16 cellular contexts compared by ENCODE assay signal in genomic region chr15:101710806-101711205, GRCh38. TPM values are rescaled to one million over a fixed set of nuclear protein-coding genes. Genes with fewer than 3 reads are reported as not detected.
DNase-seq lines count a peak whose midpoint lies in the region; ATAC-seq and TF ChIP-seq lines count a peak whose summit lies in the region.
"Had no signal": no experiment of that assay in that cellular context is flagged by ENCODE, and none has a peak within 500 bp of the region (broad histone marks: within the 10 kb centered on the region; RNA-seq: fewer than 3 reads in every experiment).

No MANE protein-coding gene starts in this region.

- peaks cover 34 to 95% (median 90%) of the 10 kb centered on the region in 4 donors for H3K36me3 ChIP-seq in stomach

- H3K4me3 ChIP-seq in epithelial cell of esophagus (ENCODE audit: low read length) (no peak overlapping the region), stomach (no peak overlapping the region)
- H3K4me3 ChIP-seq: body of pancreas, sigmoid colon had no signal

- H3K27me3 Mint-ChIP-seq in mesothelial cell of epicardium (ENCODE audit: low read depth): no peaks in the 10 kb centered on the region

- peaks cover 50% of the 10 kb centered on the region for H3K36me3 Mint-ChIP-seq in mesothelial cell of epicardium

- H3K4me1 Mint-ChIP-seq in mesothelial cell of epicardium: peaks cover 4% of the 10 kb centered on the region
- H3K4me1 Mint-ChIP-seq: WTC11 had no signal

- WGBS in stomach, 5 donors: 83 to 88% (median 86%) methylated on average over 6 of the region's 6 CpGs

- intact Hi-C loops in stomach (cut with DNase I; ENCODE audit: low total_unique reads): no loop called here

- H3K4me3 Mint-ChIP-seq in mesothelial cell of epicardium: no peak overlapping the region
- H3K4me3 Mint-ChIP-seq: WTC11 had no signal

- no peak for TF ChIP-seq POLR2A in stomach (IDR thresholded peaks at IDR 0.05)

- H3K9me3 ChIP-seq in stomach: no peaks in the 10 kb centered on the region
- H3K9me3 ChIP-seq: body of pancreas, sigmoid colon had no signal

- no peak overlapping the region for H3K27ac ChIP-seq in stomach
- H3K27ac ChIP-seq: body of pancreas, sigmoid colon had no signal

- peak overlapping the region; percentile 5 for H3K27ac Mint-ChIP-seq in mesothelial cell of epicardium

- no peaks in the 10 kb centered on the region for H3K27me3 ChIP-seq in stomach
- H3K27me3 ChIP-seq: body of pancreas, sigmoid colon had no signal

- ATAC-seq in GM18867 (IDR thresholded peaks at IDR 0.05; ENCODE audit: unreplicated experiment): no peak
- ATAC-seq: body of pancreas, WTC11 had no signal

- H3K9me3 Mint-ChIP-seq in mesothelial cell of epicardium: no peaks in the 10 kb centered on the region
- H3K9me3 Mint-ChIP-seq: WTC11 had no signal

- no peaks in the 10 kb centered on the region for H3K4me1 ChIP-seq in stomach
- H3K4me1 ChIP-seq: body of pancreas had no signal

- TF ChIP-seq EP300 in stomach (IDR thresholded peaks at IDR 0.05): no peak

- DNase-seq in ELF-1 (ENCODE audit: low read depth, low spot score) (peak; percentile 8), NCI-H226 (peak; percentile 65), epithelial cell of esophagus (ENCODE audit: low read depth) (peak; percentile 43), mesothelial cell of epicardium (ENCODE audit: low spot score in 2 of 2, unreplicated experiment in 2 of 2) (no peak), HuH-7 (ENCODE audit: low spot score) (no peak), stomach (no peak)
- no peak for DNase-seq in activated CD4-positive, alpha-beta T cell treated with anti-CD3 and anti-CD28 coated beads, Interleukin-2, amount 50 U/mL, for 4 hours
- DNase-seq: body of pancreas, COR-L47, NCI-H1105, NCI-H524, SHP77, sigmoid colon, substantia nigra had no signal

- TF ChIP-seq CTCF in epithelial cell of esophagus (IDR thresholded peaks at IDR 0.05; ENCODE audit: insufficient read depth, low read depth, low read length, missing control alignments) (no peak), mesothelial cell of epicardium (IDR thresholded peaks at IDR 0.05; ENCODE audit: unreplicated experiment) (no peak), stomach (IDR thresholded peaks at IDR 0.05) (no peak)

RNA-seq across cellular contexts. Expression of gene TARS3, which starts 13.5 kb away (rescaled TPM):
- 18.1 to 22.4 TPM (median 21.0 TPM) in 3 replicates for total RNA-seq in mesothelial cell of epicardium
- total RNA-seq in stomach: 10 to 100 TPM in 4 of 5 donors, 1 to 10 TPM in 1; 5.4 to 53.1 (median 26.5) TPM
- polyA plus RNA-seq in stomach: 1 to 10 TPM; 3.4 to 5.0 (median 4.7) TPM

RNA-seq across cellular contexts. Expression of gene TM2D3, which starts 58.6 kb away (rescaled TPM):
- total RNA-seq in mesothelial cell of epicardium (49.3 to 51.9 TPM (median 51.2 TPM) in 3 replicates), stomach (100 to 1,000 TPM in 1 of 5 donors, 10 to 100 TPM in 4; 20.4 to 128 (median 63.0) TPM)
- 10 to 100 TPM; 23.7 to 34.6 (median 24.1) TPM for polyA plus RNA-seq in stomach

Comparison
In these comparisons a context has a peak if more than half of its experiments do, and no peak if none do; other contexts are left out.
1. DNase-seq: peak in ELF-1 (single experiment), NCI-H226 (single experiment) and epithelial cell of esophagus (single experiment); none in mesothelial cell of epicardium (0 of 2), HuH-7 (single experiment), stomach (single experiment) and activated CD4-positive, alpha-beta T cell treated with anti-CD3 and anti-CD28 coated beads, Interleukin-2, amount 50 U/mL, for 4 hours (0 of 2).